In the genomic region with DNA sequence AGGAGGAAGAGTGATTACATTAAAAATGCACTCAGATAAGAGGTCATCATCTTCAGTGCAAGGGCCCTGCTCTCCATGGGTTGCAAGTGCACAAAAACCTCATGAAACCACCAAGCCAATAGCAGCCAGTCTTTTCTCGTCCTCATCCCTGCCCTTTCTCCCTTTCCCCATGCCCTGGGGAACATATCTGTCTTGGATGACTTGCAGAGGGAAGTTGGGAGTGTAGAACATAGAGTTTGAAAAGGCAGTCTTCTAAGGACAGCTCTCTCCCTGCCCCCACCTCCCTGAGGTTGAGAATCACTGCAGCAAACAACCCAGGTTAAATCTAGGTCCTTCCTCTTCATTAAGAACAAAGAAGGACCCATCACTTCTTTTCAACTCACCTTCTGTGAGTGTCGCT, we compare ENCODE assay signal across 19 cellular contexts. TPM values are rescaled to one million over a fixed set of nuclear protein-coding genes. Genes with fewer than 3 reads are reported as not detected.
DNase-seq lines count a peak whose midpoint lies in the region; ATAC-seq and TF ChIP-seq lines count a peak whose summit lies in the region.
"Had no signal": no experiment of that assay in that cellular context is flagged by ENCODE, and none has a peak within 500 bp of the region (broad histone marks: within the 10 kb centered on the region; RNA-seq: fewer than 3 reads in every experiment).

No MANE protein-coding gene starts in this region.

- intact Hi-C loops in PC-3 (cut with micrococcal nuclease): no loop called here

- in situ Hi-C loops in brain microvascular endothelial cell (cut with HindIII; ENCODE audit: low pct_ligation_motif_present, low sequenced_read_pairs): no loop called here

- no peaks in the 10 kb centered on the region for H3K79me2 ChIP-seq in PC-3 (ENCODE audit: low read length)

- peak; percentile 38 for DNase-seq in AG10803 (ENCODE audit: low read depth)
- DNase-seq in PC-3: peak; percentile 10
- DNase-seq in brain microvascular endothelial cell: no peak
- DNase-seq in NCI-H2196 (lab: John Stamatoyannopoulos, UW; ENCODE audit: unreplicated experiment): no peak
- DNase-seq in cerebellar nuclear complex (lab: John Stamatoyannopoulos, UW): no peak
- no peak for DNase-seq in substantia nigra (lab: John Stamatoyannopoulos, UW)
- no peak for DNase-seq in NCI-H128 (lab: John Stamatoyannopoulos, UW; ENCODE audit: unreplicated experiment)
- DNase-seq: activated CD4-positive, alpha-beta T cell treated with anti-CD3 and anti-CD28 coated beads for 4 hours; activated naive CD4-positive, alpha-beta T cell treated with anti-CD3 and anti-CD28 coated beads, Interleukin-2, amount 50 U/mL, for 16 hours; activated T-cell treated with anti-CD3 and anti-CD28 coated beads, Interleukin-2, amount 50 U/mL, for 72 hours; DMS 273 treated with DMSO at 0.1 percent for 48 hours; GF-D8; NCI-H187; NCI-H2227 treated with DMSO at 0.1 percent for 48 hours; NCI-H748 treated with DMSO at 0.1 percent for 48 hours had no signal

- TF ChIP-seq CTCF in AG10803 (conservative IDR thresholded peaks at IDR 0.05; ENCODE audit: low read length) (no peak), PC-3 (conservative IDR thresholded peaks at IDR 0.05; ENCODE audit: low read depth, low read length) (no peak), brain microvascular endothelial cell (IDR thresholded peaks at IDR 0.05; ENCODE audit: low read depth, low read length, missing control alignments) (no peak)

- no peaks in the 10 kb centered on the region for H4K20me1 ChIP-seq in PC-3 (ENCODE audit: low read length)

- peaks cover 41% of the 10 kb centered on the region for H3K4me1 ChIP-seq in PC-3 (ENCODE audit: insufficient read depth, low read length)
- peaks cover 4% of the 10 kb centered on the region for H3K4me1 ChIP-seq in mesodermal cell (ENCODE audit: control insufficient read depth, insufficient read depth, low read length, poor library complexity, severe bottlenecking)
- H3K4me1 ChIP-seq: right atrium auricular region, vagina had no signal

- POLR2A ChIA-PET in PC-3 (lab: Charles Lee; ENCODE audit: unreplicated experiment): no interaction called here

- peaks cover 45% of the 10 kb centered on the region for H3K36me3 ChIP-seq in PC-3 (ENCODE audit: low read depth, low read length)
- H3K36me3 ChIP-seq in brain microvascular endothelial cell (replicated peaks): peaks cover 57% of the 10 kb centered on the region
- H3K36me3 ChIP-seq in mesodermal cell (ENCODE audit: control insufficient read depth, insufficient read depth, low read length): peaks cover 83% of the 10 kb centered on the region

- 100% methylated on average over 1 of the region's 2 CpGs; no CpG with 5 or more reads in 1 of the 2 experiments for WGBS in mesodermal cell (ENCODE audit: insufficient coverage in 2 of 2), 2 experiments

- H3K27me3 ChIP-seq in PC-3 (ENCODE audit: low read length): no peaks in the 10 kb centered on the region
- no peaks in the 10 kb centered on the region for H3K27me3 ChIP-seq in brain microvascular endothelial cell (replicated peaks)
- H3K27me3 ChIP-seq: right atrium auricular region, vagina had no signal

- H2AFZ ChIP-seq in PC-3 (ENCODE audit: low read length): no peak overlapping the region

- no peak for ATAC-seq in PC-3
- ATAC-seq: activated T-cell treated with anti-CD3 and anti-CD28 coated beads, Interleukin-2, amount 50 U/mL, for 72 hours; Right ventricle myocardium inferior had no signal

- CTCF ChIA-PET in PC-3 (lab: Charles Lee): no interaction called here

- no TSS peak for BruUV-seq in PC-3 (replicated peaks; lab: Mats Ljungman, UMichigan)

- H3F3A ChIP-seq in PC-3 (ENCODE audit: low read length, unreplicated experiment): peaks cover 4% of the 10 kb centered on the region

- H3K9me3 ChIP-seq in PC-3 (ENCODE audit: low read length) (no peaks in the 10 kb centered on the region), mesodermal cell (ENCODE audit: control insufficient read depth, low read length) (no peaks in the 10 kb centered on the region)
- H3K9me3 ChIP-seq: right atrium auricular region, vagina had no signal

- H3K9ac ChIP-seq in PC-3 (ENCODE audit: low read length): peak overlapping the region; percentile 52

- H3K9me2 ChIP-seq in PC-3 (replicated peaks; ENCODE audit: low read length): no peaks in the 10 kb centered on the region

- H3K4me3 ChIP-seq in AG10803 (ENCODE audit: low read length) (no peak overlapping the region), PC-3 (ENCODE audit: low read length) (no peak overlapping the region), brain microvascular endothelial cell (ENCODE audit: low read depth, low read length) (peak overlapping the region; percentile 4), mesodermal cell (ENCODE audit: extremely low read depth, insufficient read depth, low read length, poor library complexity, severe bottlenecking) (no peak overlapping the region)
- H3K4me3 ChIP-seq: right atrium auricular region, vagina had no signal

- peak overlapping the region; percentile 30 for H3K4me2 ChIP-seq in PC-3 (ENCODE audit: low read length)

- H3K27ac ChIP-seq in PC-3 (ENCODE audit: low read length) (peak overlapping the region; percentile 93), brain microvascular endothelial cell (peak overlapping the region; percentile 89), mesodermal cell (ENCODE audit: low read depth, low read length, severe bottlenecking) (peak overlapping the region; percentile 67), substantia nigra (ENCODE audit: low read depth, low read length, poor library complexity, severe bottlenecking) (no peak overlapping the region)
- H3K27ac ChIP-seq: right atrium auricular region, vagina had no signal

RNA-seq across cellular contexts. Expression of a gene that starts 22.0 kb away (rescaled TPM):
- 14.2 and 14.6 TPM in 2 replicates for total RNA-seq in PC-3 (2014; rRNA removed)
- 14.7 TPM for polyA plus RNA-seq in mesodermal cell (2013, experiment 1 of 2)
- polyA plus RNA-seq in mesodermal cell (2013, experiment 2 of 2): 12.7 TPM

RNA-seq across cellular contexts. Expression of a gene that starts 22.5 kb away (rescaled TPM):
- 9.8 and 11.9 TPM in 2 replicates for total RNA-seq in PC-3 (2014; rRNA removed)
- polyA plus RNA-seq in mesodermal cell (2013, experiment 1 of 2): 18.2 TPM
- 16.8 TPM for polyA plus RNA-seq in mesodermal cell (2013, experiment 2 of 2)

Comparison
In these comparisons a context has a peak if more than half of its experiments do, and no peak if none do; other contexts are left out.
1. DNase-seq: peak in AG10803 (single experiment) and PC-3 (single experiment); none in brain microvascular endothelial cell (single experiment), NCI-H2196 (single experiment), cerebellar nuclear complex (0 of 2), substantia nigra (0 of 49) and NCI-H128 (single experiment).